In the genomic region with DNA sequence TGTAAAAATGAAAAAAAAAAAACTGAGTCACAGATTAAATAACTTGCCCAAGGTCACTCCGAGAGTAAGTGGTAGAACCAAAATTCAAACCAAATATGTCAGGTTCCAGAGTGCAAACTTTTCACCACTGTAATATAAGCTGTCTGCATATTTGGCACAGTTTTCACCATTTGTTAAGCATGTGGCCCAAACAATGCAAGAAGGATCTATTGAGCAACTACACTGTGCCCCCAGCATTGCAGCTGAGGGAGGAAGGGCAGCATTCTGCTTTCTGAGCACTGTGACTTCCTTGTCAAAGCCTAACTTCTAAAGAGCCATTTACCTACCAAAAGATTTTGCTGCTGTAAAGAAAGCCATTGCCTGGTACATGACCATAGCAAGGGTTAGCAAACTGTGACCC, we compare ENCODE assay signal across 9 cellular contexts.
DNase-seq lines count a peak whose midpoint lies in the region; ATAC-seq, FAIRE-seq and TF ChIP-seq lines count a peak whose summit lies in the region.
"Had no signal": no experiment of that assay in that cellular context is flagged by ENCODE, and none has a peak within 500 bp of the region (broad histone marks: within the 10 kb centered on the region; RNA-seq: fewer than 3 reads in every experiment).

No MANE protein-coding gene starts in this region.

- H3K9ac ChIP-seq in SK-N-MC (ENCODE audit: insufficient read length): peak overlapping the region; percentile 8

- no peak for TF ChIP-seq EP300 in sigmoid colon (IDR thresholded peaks at IDR 0.05)

- ATAC-seq in HG02571 (IDR thresholded peaks at IDR 0.05; ENCODE audit: unreplicated experiment): no peak
- ATAC-seq: activated CD8-positive, alpha-beta T cell treated with anti-CD3 and anti-CD28 coated beads for 36 hours had no signal

- DNase-seq in GM04503 (ENCODE audit: low read depth) (peak; percentile 79), SK-N-MC (ENCODE audit: low read depth, low spot score) (no peak), fibroblast of villous mesenchyme (ENCODE audit: low read depth) (peak; percentile 69), sigmoid colon (no peak), D721Med (ENCODE audit: insufficient read length, low spot score) (no peak), chondrocyte (ENCODE audit: low spot score) (no peak), amygdala (lab: John Stamatoyannopoulos, UW) (no peak)
- DNase-seq: activated CD8-positive, alpha-beta T cell treated with anti-CD3 and anti-CD28 coated beads for 36 hours had no signal

- no peaks in the 10 kb centered on the region for H3K9me3 Mint-ChIP-seq in chondrocyte (ENCODE audit: low read depth)
- H3K9me3 Mint-ChIP-seq: activated CD8-positive, alpha-beta T cell treated with anti-CD3 and anti-CD28 coated beads for 36 hours had no signal

- peaks cover 0 to 96% (median 87%) of the 10 kb centered on the region in 4 donors for H3K4me1 ChIP-seq in sigmoid colon

- H3K36me3 Mint-ChIP-seq in chondrocyte (ENCODE audit: low read depth): peaks cover 28% of the 10 kb centered on the region

- no peaks in the 10 kb centered on the region for H3K27me3 ChIP-seq in sigmoid colon

- FAIRE-seq in D721Med (lab: Jason Lieb, UNC): no peak

- 75 to 91% methylated on average over 1 of the region's 1 CpG for WGBS in sigmoid colon, 2 donors

- intact Hi-C loops in sigmoid colon (cut with DNase I): no loop called here

- peaks cover 44% of the 10 kb centered on the region for H3K4me1 Mint-ChIP-seq in chondrocyte (ENCODE audit: low read depth)

- H3K4me3 ChIP-seq in SK-N-MC (peak overlapping the region; percentile 71), fibroblast of villous mesenchyme (ENCODE audit: low read depth, low read length) (no peak overlapping the region), sigmoid colon (no peak overlapping the region)

- H3K9me3 ChIP-seq in SK-N-MC (ENCODE audit: low read depth, low read length) (no peaks in the 10 kb centered on the region), sigmoid colon (no peaks in the 10 kb centered on the region)

- TF ChIP-seq POLR2A in sigmoid colon (IDR thresholded peaks at IDR 0.05): no peak

- TF ChIP-seq CTCF in fibroblast of villous mesenchyme (IDR thresholded peaks at IDR 0.05; ENCODE audit: insufficient read depth, low read depth, low read length): no peak
- TF ChIP-seq CTCF in sigmoid colon (IDR thresholded peaks at IDR 0.05): no peak
- TF ChIP-seq CTCF in D721Med (IDR thresholded peaks at IDR 0.05; ENCODE audit: insufficient read depth, missing control alignments): no peak
- TF ChIP-seq CTCF in chondrocyte (IDR thresholded peaks at IDR 0.05): no peak

- no peaks in the 10 kb centered on the region for H3K27me3 Mint-ChIP-seq in chondrocyte (ENCODE audit: low read depth)
- H3K27me3 Mint-ChIP-seq: activated CD8-positive, alpha-beta T cell treated with anti-CD3 and anti-CD28 coated beads for 36 hours had no signal

- no peak overlapping the region for H3K27ac Mint-ChIP-seq in chondrocyte (ENCODE audit: unreplicated experiment)
- H3K27ac Mint-ChIP-seq: activated CD8-positive, alpha-beta T cell treated with anti-CD3 and anti-CD28 coated beads for 36 hours had no signal

- H3K36me3 ChIP-seq in SK-N-MC (ENCODE audit: insufficient read depth, low read length): no peaks in the 10 kb centered on the region
- H3K36me3 ChIP-seq in sigmoid colon: peaks cover 27 to 58% (median 40%) of the 10 kb centered on the region in 4 donors

- no peak overlapping the region for H3K4me3 Mint-ChIP-seq in chondrocyte (ENCODE audit: unreplicated experiment)
- H3K4me3 Mint-ChIP-seq: activated CD8-positive, alpha-beta T cell treated with anti-CD3 and anti-CD28 coated beads for 36 hours had no signal

- H3K27ac ChIP-seq in SK-N-MC (peak overlapping the region; percentile 96), sigmoid colon (peak overlapping the region; percentile 73 to 94 (median 85))

Comparison
In these comparisons a context has a peak if more than half of its experiments do, and no peak if none do; other contexts are left out.
1. DNase-seq: peak in GM04503 (single experiment) and fibroblast of villous mesenchyme (single experiment); none in SK-N-MC (single experiment), sigmoid colon (single experiment), D721Med (single experiment), chondrocyte (single experiment) and amygdala (0 of 56).